In genomic region chr5:68290260-68290674, GRCh38 we compare ENCODE assay signal across 8 cellular contexts.
DNase-seq lines count a peak whose midpoint lies in the region; ATAC-seq and TF ChIP-seq lines count a peak whose summit lies in the region.

No MANE protein-coding gene starts in this region.

- intact Hi-C loops in gastrocnemius medialis (cut with DNase I; ENCODE audit: low total_unique reads): no loop called here

- H3K36me3 ChIP-seq in gastrocnemius medialis: peaks cover 6 to 34% of the 10 kb centered on the region in 2 donors
- H3K36me3 ChIP-seq in WERI-Rb-1: peaks cover 17% of the 10 kb centered on the region

- H3K4me1 ChIP-seq in gastrocnemius medialis: peaks cover 66 to 69% of the 10 kb centered on the region in 2 donors

- H3K4me3 ChIP-seq in GM12865 (ENCODE audit: low read depth, low read length): peak overlapping the region; percentile 85
- peak overlapping the region; percentile 59 to 65 (median 64) for H3K4me3 ChIP-seq in gastrocnemius medialis
- H3K4me3 ChIP-seq in WERI-Rb-1 (ENCODE audit: low read depth, low read length): no peak overlapping the region

- H3K9me3 ChIP-seq in gastrocnemius medialis: no peaks in the 10 kb centered on the region
- no peaks in the 10 kb centered on the region for H3K9me3 ChIP-seq in WERI-Rb-1 (ENCODE audit: severe bottlenecking)

- no peak for TF ChIP-seq POLR2A in gastrocnemius medialis (IDR thresholded peaks at IDR 0.05)

- DNase-seq in GM12865 (ENCODE audit: low read depth): no peak
- DNase-seq in astrocyte of the hippocampus (ENCODE audit: low read depth, low spot score): peak; percentile 74
- DNase-seq in hippocampal formation (lab: John Stamatoyannopoulos, UW): peak; percentile 17 to 83
- DNase-seq in gastrocnemius medialis: peak in 1 of 2 donors; percentile 32
- DNase-seq in A172 (ENCODE audit: low spot score): no peak
- DNase-seq in WERI-Rb-1: no peak

- TF ChIP-seq CTCF in GM12865 (IDR thresholded peaks at IDR 0.05; ENCODE audit: insufficient read depth, low read depth, low read length, missing control alignments) (no peak), gastrocnemius medialis (IDR thresholded peaks at IDR 0.05 in 4 of 5, conservative IDR thresholded peaks at IDR 0.05 in 1 of 5) (no peak), WERI-Rb-1 (IDR thresholded peaks at IDR 0.05; ENCODE audit: low read depth, low read length) (no peak)

- ATAC-seq in gastrocnemius medialis (no peak), HG02642 (IDR thresholded peaks at IDR 0.05; ENCODE audit: poor library complexity, unreplicated experiment) (no peak), HG02759 (IDR thresholded peaks at IDR 0.05; ENCODE audit: unreplicated experiment) (no peak)

- in situ Hi-C loops in gastrocnemius medialis (cut with MboI; ENCODE audit: low sequenced_read_pairs in 4 of 4): loop anchor here in 2 of 4 donors (25.0 kb wide), 2 partner anchors 422 to 672 kb away; no protein-coding TSS in a partner anchor

- H3K27me3 ChIP-seq in gastrocnemius medialis: no peaks in the 10 kb centered on the region
- H3K27me3 ChIP-seq in WERI-Rb-1 (ENCODE audit: insufficient read depth, low read depth, severe bottlenecking): no peaks in the 10 kb centered on the region

- H3K27ac ChIP-seq in gastrocnemius medialis: peak overlapping the region; percentile 88 to 91 (median 90)
- no peak overlapping the region for H3K27ac ChIP-seq in WERI-Rb-1

Comparison
In these comparisons a context has a peak if more than half of its experiments do, and no peak if none do; other contexts are left out.
1. DNase-seq: peak in astrocyte of the hippocampus (single experiment) and hippocampal formation (2 of 2); none in GM12865 (single experiment), A172 (single experiment) and WERI-Rb-1 (single experiment).